In genomic region chr19:2034729-2035589, GRCh38 we compare ENCODE assay signal across 8 cellular contexts. TPM values are rescaled to one million over a fixed set of nuclear protein-coding genes. Genes with fewer than 3 reads are reported as not detected.
DNase-seq lines count a peak whose midpoint lies in the region; ATAC-seq, FAIRE-seq and TF ChIP-seq lines count a peak whose summit lies in the region.

No MANE protein-coding gene starts in this region.

- H3K27ac Mint-ChIP-seq in HFFc6: no peak overlapping the region

- FAIRE-seq in GM12892 (lab: Jason Lieb, UNC): peak; percentile 81
- peak; percentile 99 for FAIRE-seq in K562 (lab: Jason Lieb, UNC)

- TF ChIP-seq CTCF in K562 (IDR thresholded peaks at IDR 0.05 in 2 of 3, conservative IDR thresholded peaks at IDR 0.05 in 1 of 3; ENCODE audit: insufficient read depth in 2 of 3, low read depth in 1 of 3, low read length in 3 of 3) (no peak), HFFc6 (IDR thresholded peaks at IDR 0.05) (no peak)

- H3K4me3 ChIP-seq in K562 (peak overlapping the region; percentile 46), mucosa of stomach (ENCODE audit: low read length) (no peak overlapping the region)

- DNase-seq in GM12892 (ENCODE audit: insufficient read length): peak; percentile 73
- DNase-seq in SK-MEL-5 (ENCODE audit: low read depth, low spot score): peak; percentile 37
- peak; percentile 92 to 98 (median 95) for DNase-seq in K562 (ENCODE audit: extremely low read depth in 1 of 4, low spot score in 3 of 4)
- DNase-seq in HFFc6: no peak
- no peak for DNase-seq in NCI-H128 (lab: John Stamatoyannopoulos, UW; ENCODE audit: unreplicated experiment)

- H2AFZ ChIP-seq in K562 (ENCODE audit: low read depth, low read length): peak overlapping the region; percentile 96

- no TSS peak for BruUV-seq in K562 (replicated peaks; lab: Mats Ljungman, UMichigan)

- 15% methylated on average over 28 of the region's 34 CpGs for WGBS in K562 (ENCODE audit: insufficient coverage, low coverage, missing lambda C conversion rate)

- no peaks in the 10 kb centered on the region for H3K79me2 ChIP-seq in K562 (ENCODE audit: control insufficient read depth, insufficient read depth, low read length)

- CTCF ChIA-PET in K562 (lab: Yijun Ruan, JAX; ENCODE audit: low intra/inter-chr PET ratio): no interaction called here

- POLR2A ChIA-PET in K562 (lab: Yijun Ruan, JAX): interaction anchor here (0.5 to 2.5 kb wide), 16 partner anchors 8 to 242 kb away, joined by 3 to 26 read pairs (median 4); partner anchors contain the start of gene MKNK2

- H3K27me3 Mint-ChIP-seq in HFFc6 (ENCODE audit: insufficient read depth): no peaks in the 10 kb centered on the region

- no peak for TF ChIP-seq RAD21 in K562 (CRISPR knock-in tag; conservative IDR thresholded peaks at IDR 0.05 in 1 of 2, IDR thresholded peaks at IDR 0.05 in 1 of 2)

- H3K9me1 ChIP-seq in K562 (ENCODE audit: control insufficient read depth, insufficient read depth, low read length): no peaks in the 10 kb centered on the region

- H3K27me3 ChIP-seq in K562 (ENCODE audit: control insufficient read depth in 2 of 2, insufficient read depth in 2 of 2, low read length in 2 of 2): no peaks in the 10 kb centered on the region
- H3K27me3 ChIP-seq in mucosa of stomach (ENCODE audit: control insufficient read depth, insufficient read depth, low read length): no peaks in the 10 kb centered on the region

- intact Hi-C loops in K562 (cut with micrococcal nuclease): no loop called here

- peaks cover 3 to 58% of the 10 kb centered on the region in 2 experiments; a peak in 3 of 5 replicates for H3K4me1 ChIP-seq in K562 (replicated peaks in 1 of 2; ENCODE audit: control insufficient read depth in 2 of 2, insufficient read depth in 2 of 2, low read length in 2 of 2)
- peaks cover 42% of the 10 kb centered on the region for H3K4me1 ChIP-seq in mucosa of stomach (ENCODE audit: control insufficient read depth, insufficient read depth, low read length)

- no peaks in the 10 kb centered on the region for H4K20me1 ChIP-seq in K562 (replicated peaks; ENCODE audit: control insufficient read depth, insufficient read depth, low read length)

- no peak for TF ChIP-seq POLR2A in GM12892 (IDR thresholded peaks at IDR 0.05; ENCODE audit: low read depth, low read length)
- no peak for TF ChIP-seq POLR2A in K562 (conservative IDR thresholded peaks at IDR 0.05)

- TF ChIP-seq EP300 in K562 (IDR thresholded peaks at IDR 0.05; ENCODE audit: low read length): no peak

- H3K9me3 Mint-ChIP-seq in HFFc6: peaks cover 7% of the 10 kb centered on the region; the same call in 1 of the 2 replicates

- ATAC-seq in K562 (peak; percentile 93), HG03571 (IDR thresholded peaks at IDR 0.05; ENCODE audit: unreplicated experiment) (no peak), GM21717 (IDR thresholded peaks at IDR 0.05; ENCODE audit: unreplicated experiment) (no peak)

- H3K4me2 ChIP-seq in K562 (ENCODE audit: insufficient read depth, low read length): peak overlapping the region; percentile 86

- in situ Hi-C loops in SK-MEL-5 (cut with HindIII; ENCODE audit: low pct_unique_long_range_greater_than_20kb, low sequenced_read_pairs) (no loop called here), K562 (cut with MboI) (no loop called here)

- peak overlapping the region; percentile 48 to 90 for H3K9ac ChIP-seq in K562 (ENCODE audit: insufficient read depth in 1 of 2, low read depth in 2 of 2, low read length in 2 of 2)
- H3K9ac ChIP-seq in mucosa of stomach (ENCODE audit: low read length): peak overlapping the region; percentile 28

- H3K27ac ChIP-seq in K562 (ENCODE audit: extremely low read depth, low read depth, low read length): peak overlapping the region; percentile 71

- peaks cover 10% of the 10 kb centered on the region for H3K4me1 Mint-ChIP-seq in HFFc6 (ENCODE audit: low read depth)

- H3K9me3 ChIP-seq in K562 (replicated peaks; ENCODE audit: control insufficient read depth, insufficient read depth, low read depth, low read length) (peaks cover 7% of the 10 kb centered on the region), mucosa of stomach (ENCODE audit: control insufficient read depth, low read length) (no peaks in the 10 kb centered on the region)

- no peaks in the 10 kb centered on the region for H3K36me3 Mint-ChIP-seq in HFFc6 (ENCODE audit: low read depth)

- H3K36me3 ChIP-seq in K562 (ENCODE audit: control insufficient read depth, insufficient read depth, low read length) (peaks cover 25% of the 10 kb centered on the region; the same call in 1 of the 3 replicates), mucosa of stomach (ENCODE audit: control insufficient read depth, insufficient read depth, low read length) (peaks cover 8% of the 10 kb centered on the region)

- H3K4me3 Mint-ChIP-seq in HFFc6: no peak overlapping the region

TF ChIP-seq in K562, 482 proteins besides CTCF, POLR2A, EP300 and RAD21 (continues in another document):
- TF ChIP-seq KAT7 (CRISPR knock-in tag; IDR thresholded peaks at IDR 0.05; ENCODE audit: borderline replicate concordance): peak; percentile 47; the same call in 1 of the 2 replicates
- 0 out of 2 replicates have a peak, but pooled peaks have one; percentile 35 for TF ChIP-seq MBD2 (IDR thresholded peaks at IDR 0.05; ENCODE audit: borderline replicate concordance, low read depth)
- TF ChIP-seq HDAC2 (IDR thresholded peaks at IDR 0.05): peak; percentile 70
- no peak for TF ChIP-seq ZFPM2 (CRISPR knock-in tag; IDR thresholded peaks at IDR 0.05)
- peak in 1 of 2 experiments; percentile 70; a peak in 3 of 4 replicates for TF ChIP-seq KDM1A (IDR thresholded peaks at IDR 0.05)
- TF ChIP-seq JUND (IDR thresholded peaks at IDR 0.05; ENCODE audit: borderline replicate concordance, low read depth, low read length): no peak; the same call in 1 of the 2 replicates
- TF ChIP-seq JUND (tag; IDR thresholded peaks at IDR 0.05; ENCODE audit: borderline replicate concordance, low read depth, low read length): 0 out of 3 replicates have a peak, but pooled peaks have one; percentile 26
- TF ChIP-seq SRF (CRISPR knock-in tag; IDR thresholded peaks at IDR 0.05): peak in 1 of 2 experiments; percentile 42; a peak in 1 of 4 replicates
- TF ChIP-seq ZNF436 (CRISPR knock-in tag; IDR thresholded peaks at IDR 0.05): 0 out of 2 replicates have a peak, but pooled peaks have one; percentile 15

RNA-seq across cellular contexts. Expression of gene MKNK2, which starts 16.1 kb away (rescaled TPM):
- 245 TPM for polyA plus RNA-seq in GM12892 (2012; ENCODE audit: missing spikeins)
- total RNA-seq in SK-MEL-5 (2014; rRNA removed; shearing (Covaris generic)): 19.1 and 22.2 TPM in 2 replicates
- 54.7 and 64.5 TPM in 2 replicates for polyA plus RNA-seq in SK-MEL-5 (2015; cell fraction: cytosol; rRNA removed)
- polyA plus RNA-seq in SK-MEL-5 (2015; cell fraction: nucleus; rRNA removed): 67.2 and 76.0 TPM in 2 replicates
- total RNA-seq in K562 (2011; cell fraction: chromatin; rRNA removed; ENCODE audit: low replicate concordance): 62.3 and 206 TPM in 2 replicates
- 137 and 161 TPM in 2 replicates for total RNA-seq in K562 (2011; cell fraction: nucleolus; rRNA removed)
- 83.2 and 85.9 TPM in 2 replicates for total RNA-seq in K562 (2011; cell fraction: nucleoplasm; rRNA removed)
- 83.9 and 114 TPM in 2 replicates for total RNA-seq in K562 (2014; rRNA removed)
- 19.3 and 22.0 TPM in 2 replicates for total RNA-seq in K562 (2014; rRNA removed; fragmentation: Illumina TruSeq; extraction: Trizol)
- total RNA-seq in K562 (2015; rRNA removed; fragmentation: Illumina TruSeq; extraction: Trizol): 48.6 and 51.9 TPM in 2 replicates
- total RNA-seq in K562 (2021): 179 and 191 TPM in 2 replicates
- polyA plus RNA-seq in K562 (2011; rRNA removed): 59.3 and 97.4 TPM in 2 replicates
- 77.0 and 149 TPM in 2 replicates for polyA plus RNA-seq in K562 (2011; cell fraction: cytosol; rRNA removed)
- polyA plus RNA-seq in K562 (2011; cell fraction: nucleus; rRNA removed): 131 and 186 TPM in 2 replicates
- 69.2 and 176 TPM in 2 replicates for polyA plus RNA-seq in K562 (2012)
- 44.6 and 77.5 TPM in 2 replicates for polyA plus RNA-seq in K562 (2014; fragmentation: Illumina TruSeq; extraction: Trizol)
- 1 to 10 TPM; 5.1 to 5.5 TPM for polyA plus RNA-seq in K562 (2014; fragmentation: Nextera tagmentation; extraction: Ambion mirVana)
- 87.2 and 91.7 TPM in 2 replicates for polyA plus RNA-seq in K562 (2014; rRNA removed)
- 39.4 and 48.9 TPM in 2 replicates for polyA minus RNA-seq in K562 (2011; rRNA and poly(A)+ RNA removed)
- polyA minus RNA-seq in K562 (2011; cell fraction: cytosol; rRNA and poly(A)+ RNA removed): 99.7 and 155 TPM in 2 replicates
- polyA minus RNA-seq in K562 (2011; cell fraction: nucleus; rRNA and poly(A)+ RNA removed): 43.6 and 57.8 TPM in 2 replicates
- 10 to 100 TPM; 61.5 to 82.9 (median 65.2) TPM for total RNA-seq in HFFc6 (2021; fragmentation: NEBNext Ultra II Directional; extraction: Animal tissue kit (Norgen Biotek cat#: 25700))

RNA-seq across cellular contexts. Expression of gene BTBD2, which starts 19.4 kb away (rescaled TPM):
- polyA plus RNA-seq in GM12892 (2012; ENCODE audit: missing spikeins): 29.0 TPM
- 30.2 and 34.5 TPM in 2 replicates for total RNA-seq in SK-MEL-5 (2014; rRNA removed; shearing (Covaris generic))
- 81.8 and 111 TPM in 2 replicates for polyA plus RNA-seq in SK-MEL-5 (2015; cell fraction: cytosol; rRNA removed)
- 97.7 and 143 TPM in 2 replicates for polyA plus RNA-seq in SK-MEL-5 (2015; cell fraction: nucleus; rRNA removed)
- total RNA-seq in K562 (2011; cell fraction: chromatin; rRNA removed; ENCODE audit: low replicate concordance): 7.3 and 29.0 TPM in 2 replicates
- total RNA-seq in K562 (2011; cell fraction: nucleolus; rRNA removed): 16.4 and 17.0 TPM in 2 replicates
- total RNA-seq in K562 (2011; cell fraction: nucleoplasm; rRNA removed): 14.3 and 16.7 TPM in 2 replicates
- total RNA-seq in K562 (2014; rRNA removed): 5.6 and 8.1 TPM in 2 replicates
- 1.5 and 2.0 TPM in 2 replicates for total RNA-seq in K562 (2014; rRNA removed; fragmentation: Illumina TruSeq; extraction: Trizol)
- 6.4 and 6.9 TPM in 2 replicates for total RNA-seq in K562 (2015; rRNA removed; fragmentation: Illumina TruSeq; extraction: Trizol)
- 13.3 and 15.6 TPM in 2 replicates for total RNA-seq in K562 (2021)
- 10.2 and 30.9 TPM in 2 replicates for polyA plus RNA-seq in K562 (2011; rRNA removed)
- 21.5 and 25.6 TPM in 2 replicates for polyA plus RNA-seq in K562 (2011; cell fraction: cytosol; rRNA removed)
- polyA plus RNA-seq in K562 (2011; cell fraction: nucleus; rRNA removed): 21.2 and 25.9 TPM in 2 replicates
- polyA plus RNA-seq in K562 (2012): 18.5 and 62.5 TPM in 2 replicates
- 7.4 and 11.0 TPM in 2 replicates for polyA plus RNA-seq in K562 (2014; fragmentation: Illumina TruSeq; extraction: Trizol)
- polyA plus RNA-seq in K562 (2014; fragmentation: Nextera tagmentation; extraction: Ambion mirVana): under 1 TPM; 0.10 to 0.28 TPM
- 9.6 TPM in 2 replicates for polyA plus RNA-seq in K562 (2014; rRNA removed)
- polyA minus RNA-seq in K562 (2011; rRNA and poly(A)+ RNA removed): 4.1 and 4.9 TPM in 2 replicates
- 15.5 and 42.0 TPM in 2 replicates for polyA minus RNA-seq in K562 (2011; cell fraction: cytosol; rRNA and poly(A)+ RNA removed)
- polyA minus RNA-seq in K562 (2011; cell fraction: nucleus; rRNA and poly(A)+ RNA removed): 5.9 and 11.9 TPM in 2 replicates
- total RNA-seq in HFFc6 (2021; fragmentation: NEBNext Ultra II Directional; extraction: Animal tissue kit (Norgen Biotek cat#: 25700)): 10 to 100 TPM; 74.1 to 95.6 (median 84.7) TPM

Comparison
In these comparisons a context has a peak if more than half of its experiments do, and no peak if none do; other contexts are left out.
1. DNase-seq: peak in GM12892 (single experiment), SK-MEL-5 (single experiment) and K562 (4 of 4); none in HFFc6 (single experiment) and NCI-H128 (single experiment).